34 cellular contexts compared by ENCODE assay signal in genomic region chr7:122619664-122620063, GRCh38.
"Had no signal": no experiment of that assay in that cellular context is flagged by ENCODE, and none has a peak within 500 bp of the region (broad histone marks: within the 10 kb centered on the region; RNA-seq: fewer than 3 reads in every experiment).

No MANE protein-coding gene starts in this region.

- H3K27ac ChIP-seq: adrenal gland, brain microvascular endothelial cell, breast epithelium, VCaP had no signal

- H3K36me3 ChIP-seq: adrenal gland, brain microvascular endothelial cell, breast epithelium had no signal

- DNase-seq: activated B cell treated with CpG ODN at 0.5 μM for 24 hours; activated CD4-positive, alpha-beta memory T cell treated with anti-CD3 and anti-CD28 coated beads for 36 hours; activated CD4-positive, alpha-beta T cell treated with anti-CD3 and anti-CD28 coated beads for 4 hours; activated CD4-positive, alpha-beta T cell treated with anti-CD3 and anti-CD28 coated beads, Interleukin-2, amount 10 ng/mL, durations not matched to agents 24 days and 14 days; activated CD4-positive, alpha-beta T cell treated with anti-CD3 and anti-CD28 coated beads, Interleukin-2, amount 50 U/mL, for 1 hour; activated CD4-positive, alpha-beta T cell treated with anti-CD3 and anti-CD28 coated beads, Interleukin-2, amount 50 U/mL, for 4 hours; activated CD4-positive, CD25-positive, alpha-beta regulatory T cell treated with anti-CD3 and anti-CD28 coated beads, Interleukin-2, amount 50 U/mL, for 72 hours; activated CD8-positive, alpha-beta memory T cell treated with anti-CD3 and anti-CD28 coated beads, Interleukin-2, amount 50 U/mL, for 4 hours; activated CD8-positive, alpha-beta T cell treated with anti-CD3 and anti-CD28 coated beads for 36 hours; activated effector memory CD4-positive, alpha-beta T cell treated with anti-CD3 and anti-CD28 coated beads, Interleukin-2, amount 50 U/mL, for 16 hours; activated gamma-delta T cell treated with Interleukin-2 at 50 U/mL for 16 hours; activated naive CD4-positive, alpha-beta T cell; activated naive CD4-positive, alpha-beta T cell treated with anti-CD3 and anti-CD28 coated beads for 36 hours; activated naive CD4-positive, alpha-beta T cell treated with anti-CD3 and anti-CD28 coated beads, Interleukin-2, amount 50 U/mL, for 16 hours; activated naive CD8-positive, alpha-beta T cell treated with anti-CD3 and anti-CD28 coated beads for 36 hours; activated T-cell treated with anti-CD3 and anti-CD28 coated beads for 4 hours; activated T-cell treated with anti-CD3 and anti-CD28 coated beads, Interleukin-2, amount 50 U/mL, for 1 hour; activated T-cell treated with anti-CD3 and anti-CD28 coated beads, Interleukin-2, amount 50 U/mL, for 4 hours; activated T-cell treated with anti-CD3 and anti-CD28 coated beads, Interleukin-2, amount 50 U/mL, for 72 hours; adrenal gland; amniotic stem cell; aorta; body of pancreas; brain microvascular endothelial cell; central memory CD4-positive, alpha-beta T cell; T-helper 1 cell; T-helper 2 cell; T-helper 9 cell had no signal

- H3K4me3 ChIP-seq: adrenal gland, body of pancreas, breast epithelium had no signal

- FAIRE-seq: astrocyte, TTC549 had no signal

- H3K4me1 ChIP-seq: adrenal gland, body of pancreas, breast epithelium had no signal

- ATAC-seq: activated CD8-positive, alpha-beta T cell treated with anti-CD3 and anti-CD28 coated beads for 36 hours; activated naive CD4-positive, alpha-beta T cell treated with anti-CD3 and anti-CD28 coated beads, Interleukin-2, amount 50 U/mL, for 72 hours; activated T-cell treated with anti-CD3 and anti-CD28 coated beads, Interleukin-2, amount 50 U/mL, for 4 hours; activated T-cell treated with anti-CD3 and anti-CD28 coated beads, Interleukin-2, amount 50 U/mL, for 72 hours; activated T-helper 17 cell treated with anti-CD3 and anti-CD28 coated beads, Interleukin-2, amount 50 U/mL, for 72 hours; body of pancreas had no signal

- H3K9me3 ChIP-seq: adrenal gland, body of pancreas, breast epithelium had no signal

- H3K27me3 ChIP-seq: adrenal gland, body of pancreas, brain microvascular endothelial cell, breast epithelium had no signal
